Comparison of ENCODE assay signal across 19 cellular contexts in genomic region chr9:37338218-37338617, GRCh38.
A peak's percentile ranks its signal among the peaks of the same experiment; 100 is the strongest.
DNase-seq lines count a peak whose midpoint lies in the region; FAIRE-seq and TF ChIP-seq lines count a peak whose summit lies in the region.
"Had no signal": no experiment of that assay in that cellular context is flagged by ENCODE, and none has a peak within 500 bp of the region (broad histone marks: within the 10 kb centered on the region; RNA-seq: fewer than 3 reads in every experiment).

No MANE protein-coding gene starts in this region.

- no peak for TF ChIP-seq CTCF in VCaP (conservative IDR thresholded peaks at IDR 0.05)
- TF ChIP-seq CTCF in coronary artery (IDR thresholded peaks at IDR 0.05), result no peak

- H3K27me3 ChIP-seq in small intestine (ENCODE audit: control insufficient read depth in 2 of 2, insufficient read depth in 2 of 2, low read length in 2 of 2), result no peaks in the 10 kb centered on the region
- H3K27me3 ChIP-seq: heart right ventricle, left lung, stomach had no signal

- DNase-seq in Kasumi-1 (lab: John Stamatoyannopoulos, UW), result peak; percentile 22 to 42
- no peak for DNase-seq in small intestine
- DNase-seq in coronary artery (ENCODE audit: low spot score), result no peak
- no peak for DNase-seq in foreskin melanocyte
- no peak for DNase-seq in occipital lobe (lab: John Stamatoyannopoulos, UW)
- DNase-seq: activated effector memory CD4-positive, alpha-beta T cell treated with anti-CD3 and anti-CD28 coated beads, Interleukin-2, amount 50 U/mL, for 16 hours; GOT3; heart right ventricle; left lung; NCI-H1105 treated with DMSO at 0.1 percent for 48 hours; nephron progenitor cell; Right ventricle myocardium superior; stimulated activated CD4-positive, alpha-beta T cell treated with anti-CD3 and anti-CD28 coated beads, Interleukin-2, amount 100 ng/mL, for 24 hours; stomach; T-cell; trophoblast cell had no signal

- H3K4me3 ChIP-seq in small intestine (ENCODE audit: low read depth in 1 of 2, low read length in 2 of 2), result no peak overlapping the region
- H3K4me3 ChIP-seq in coronary artery, result no peak overlapping the region
- H3K4me3 ChIP-seq: heart right ventricle, left lung, stomach had no signal

- no peaks in the 10 kb centered on the region for H3K9me3 ChIP-seq in small intestine (ENCODE audit: control insufficient read depth, low read depth)
- H3K9me3 ChIP-seq: heart right ventricle, left lung, stomach had no signal

- FAIRE-seq in G401.6 (lab: Jason Lieb, UNC) (peak; percentile 33), small intestine (lab: Jason Lieb, UNC) (peak; percentile 59)
- FAIRE-seq: colon had no signal

- H3K4me1 ChIP-seq in small intestine (ENCODE audit: control insufficient read depth in 2 of 2, insufficient read depth in 1 of 2, low read depth in 1 of 2, low read length in 1 of 2), result no peaks in the 10 kb centered on the region

- 52 to 71% (median 53%) methylated on average over 4 of the region's 4 CpGs for WGBS in small intestine, 3 donors

- H3K27ac ChIP-seq in VCaP, result peak overlapping the region; percentile 29; the same call in 1 of the 2 replicates
- no peak overlapping the region for H3K27ac ChIP-seq in small intestine (ENCODE audit: low read depth in 1 of 2, low read length in 1 of 2)
- no peak overlapping the region for H3K27ac ChIP-seq in coronary artery
- H3K27ac ChIP-seq: heart right ventricle, left lung, stomach had no signal

- H3K36me3 ChIP-seq in small intestine (ENCODE audit: control insufficient read depth in 2 of 2, insufficient read depth in 2 of 2, low read length in 2 of 2), result no peaks in the 10 kb centered on the region
- H3K36me3 ChIP-seq: heart right ventricle, left lung, stomach had no signal

Comparison
In these comparisons a context has a peak if more than half of its experiments do, and no peak if none do; other contexts are left out.
1. DNase-seq: peak in Kasumi-1 (2 of 2); none in small intestine (single experiment), coronary artery (single experiment), foreskin melanocyte (single experiment) and occipital lobe (single experiment).